Comparison of ENCODE assay signal across 9 cellular contexts in the genomic region with DNA sequence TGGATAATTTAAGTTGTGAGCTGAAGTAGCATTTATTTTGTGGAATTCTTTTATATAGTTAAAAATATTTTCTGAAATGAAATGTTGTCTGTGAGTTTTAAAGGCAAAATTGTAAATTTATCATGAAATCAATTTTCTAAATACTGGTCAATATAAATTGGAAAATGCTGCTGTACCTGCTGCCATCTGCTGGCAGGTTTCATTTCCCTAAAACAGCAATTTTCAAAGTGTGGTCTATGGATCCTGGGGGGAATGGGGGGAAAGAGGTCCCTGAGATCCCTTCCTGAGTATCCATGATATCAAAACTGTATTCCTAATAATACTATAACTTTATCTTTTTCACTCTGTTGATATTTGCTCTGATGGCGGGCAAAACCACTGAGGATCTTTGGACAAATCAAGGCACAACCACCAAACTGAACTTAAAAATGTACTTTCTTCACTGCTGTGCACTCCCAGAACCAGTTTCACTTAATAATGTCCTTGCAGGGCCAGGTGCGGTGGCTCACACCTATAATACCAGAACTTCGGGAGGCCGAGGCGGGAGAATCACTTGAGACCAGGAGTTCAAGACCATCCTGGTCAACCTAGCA. TPM values are rescaled to one million over a fixed set of nuclear protein-coding genes. Genes with fewer than 3 reads are reported as not detected.
DNase-seq lines count a peak whose midpoint lies in the region; ATAC-seq and TF ChIP-seq lines count a peak whose summit lies in the region.
"Had no signal": no experiment of that assay in that cellular context is flagged by ENCODE, and none has a peak within 500 bp of the region (broad histone marks: within the 10 kb centered on the region; RNA-seq: fewer than 3 reads in every experiment).

No MANE protein-coding gene starts in this region.

- H3K4me3 ChIP-seq in HEK293 (ENCODE audit: low read depth, low read length) (no peak overlapping the region), astrocyte of the cerebellum (ENCODE audit: low read depth, low read length) (no peak overlapping the region), lower lobe of right lung (no peak overlapping the region)

- no peak overlapping the region for H3K27ac ChIP-seq in CD4-positive, alpha-beta T cell (ENCODE audit: low read depth, low read length)
- H3K27ac ChIP-seq in HEK293 (ENCODE audit: extremely low read depth, low read depth, low read length) = no peak overlapping the region
- H3K27ac ChIP-seq in lower lobe of right lung = no peak overlapping the region

- POLR2A ChIA-PET in CD4-positive, alpha-beta T cell (lab: Charles Lee) = no interaction called here
- POLR2A ChIA-PET in HEK293 (lab: Yijun Ruan, JAX) = no interaction called here

- no peaks in the 10 kb centered on the region for H3K9me3 Mint-ChIP-seq in CD4-positive, alpha-beta T cell

- peaks cover 16% of the 10 kb centered on the region for H3K27me3 Mint-ChIP-seq in CD4-positive, alpha-beta T cell

- DNase-seq in CD4-positive, alpha-beta T cell = no peak
- DNase-seq in astrocyte of the cerebellum (ENCODE audit: low read depth) (no peak), lower lobe of right lung (no peak)
- DNase-seq in activated CD8-positive, alpha-beta memory T cell treated with anti-CD3 and anti-CD28 coated beads for 24 hours = no peak

- H3K4me3 Mint-ChIP-seq in CD4-positive, alpha-beta T cell = no peak overlapping the region

- no peaks in the 10 kb centered on the region for H3K4me1 Mint-ChIP-seq in CD4-positive, alpha-beta T cell (ENCODE audit: low read depth)

- peaks cover 4% of the 10 kb centered on the region for H3K27me3 ChIP-seq in CD4-positive, alpha-beta T cell (ENCODE audit: control insufficient read depth, insufficient read depth, low read length)
- no peaks in the 10 kb centered on the region for H3K27me3 ChIP-seq in lower lobe of right lung (ENCODE audit: low read depth)

- H3K36me3 Mint-ChIP-seq in CD4-positive, alpha-beta T cell (ENCODE audit: low read depth) = no peaks in the 10 kb centered on the region

- no peaks in the 10 kb centered on the region for H3K4me1 ChIP-seq in HEK293 (ENCODE audit: control insufficient read depth, insufficient read depth, low read length)
- no peaks in the 10 kb centered on the region for H3K4me1 ChIP-seq in lower lobe of right lung

- H3K36me3 ChIP-seq in HEK293 (ENCODE audit: control insufficient read depth in 2 of 2, insufficient read depth in 1 of 2, low read length in 2 of 2) = no peaks in the 10 kb centered on the region
- no peaks in the 10 kb centered on the region for H3K36me3 ChIP-seq in lower lobe of right lung

- TF ChIP-seq CTCF in CD4-positive, alpha-beta T cell (IDR thresholded peaks at IDR 0.05) = peak; percentile 70
- TF ChIP-seq CTCF in HEK293 (tag by site-specific recombination; IDR thresholded peaks at IDR 0.05) (0 out of 2 replicates have a peak, but pooled peaks have one; percentile 13), astrocyte of the cerebellum (IDR thresholded peaks at IDR 0.05; ENCODE audit: low read depth, low read length, missing control alignments) (peak; percentile 79), lower lobe of right lung (IDR thresholded peaks at IDR 0.05) (peak; percentile 56)

- CTCF ChIA-PET in CD4-positive, alpha-beta T cell (lab: Charles Lee) = no interaction called here
- CTCF ChIA-PET in HEK293 (lab: Yijun Ruan, JAX) = interaction anchor here (0.5 to 2.1 kb wide), 11 partner anchors 12 to 433 kb away, joined by 3 to 6 read pairs (median 3); no protein-coding TSS in a partner anchor

- no peaks in the 10 kb centered on the region for H3K9me3 ChIP-seq in CD4-positive, alpha-beta T cell (ENCODE audit: control insufficient read depth, low read length)
- H3K9me3 ChIP-seq in HEK293 (ENCODE audit: control insufficient read depth, insufficient read depth, low read depth, low read length) (no peaks in the 10 kb centered on the region), lower lobe of right lung (no peaks in the 10 kb centered on the region)

- no peak overlapping the region for H3K27ac Mint-ChIP-seq in CD4-positive, alpha-beta T cell

- no peak for ATAC-seq in CD4-positive, alpha-beta T cell (ENCODE audit: poor library complexity)
- no peak for ATAC-seq in lower lobe of right lung
- no peak for ATAC-seq in GM18868 (IDR thresholded peaks at IDR 0.05; ENCODE audit: unreplicated experiment)
- no peak for ATAC-seq in HG03095 (IDR thresholded peaks at IDR 0.05; ENCODE audit: unreplicated experiment)
- ATAC-seq in HG03097 (IDR thresholded peaks at IDR 0.05; ENCODE audit: low FRiP score, unreplicated experiment) = no peak

- in situ Hi-C loops in astrocyte of the cerebellum (cut with HindIII; ENCODE audit: low sequenced_read_pairs) = no loop called here

- intact Hi-C loops in CD4-positive, alpha-beta T cell (cut with DNase I, micrococcal nuclease) = loop anchor here (1.0 to 10.0 kb wide), 3 partner anchors 199 to 424 kb away; no protein-coding TSS in a partner anchor
- intact Hi-C loops in lower lobe of right lung (cut with DNase I) = loop anchor here (10.0 kb wide), 1 partner anchor 199 kb away; no protein-coding TSS in a partner anchor

TF ChIP-seq in HEK293, 187 proteins besides CTCF, POLR2A, EP300 and RAD21:
- no peak for TF ChIP-seq ZNF114 (tag by site-specific recombination; IDR thresholded peaks at IDR 0.05)
- no peak for TF ChIP-seq ZNF510 (tag by site-specific recombination; IDR thresholded peaks at IDR 0.05; ENCODE audit: insufficient replicate concordance)
- TF ChIP-seq ZNF654 (tag by site-specific recombination; IDR thresholded peaks at IDR 0.05; ENCODE audit: low read depth) = peak; percentile 61
- TF ChIP-seq, protein P1, sequence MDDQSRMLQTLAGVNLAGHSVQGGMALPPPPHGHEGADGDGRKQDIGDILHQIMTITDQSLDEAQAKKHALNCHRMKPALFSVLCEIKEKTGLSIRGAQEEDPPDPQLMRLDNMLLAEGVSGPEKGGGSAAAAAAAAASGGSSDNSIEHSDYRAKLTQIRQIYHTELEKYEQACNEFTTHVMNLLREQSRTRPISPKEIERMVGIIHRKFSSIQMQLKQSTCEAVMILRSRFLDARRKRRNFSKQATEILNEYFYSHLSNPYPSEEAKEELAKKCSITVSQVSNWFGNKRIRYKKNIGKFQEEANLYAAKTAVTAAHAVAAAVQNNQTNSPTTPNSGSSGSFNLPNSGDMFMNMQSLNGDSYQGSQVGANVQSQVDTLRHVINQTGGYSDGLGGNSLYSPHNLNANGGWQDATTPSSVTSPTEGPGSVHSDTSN (CRISPR knock-in tag; IDR thresholded peaks at IDR 0.05) = no peak
- no peak for TF ChIP-seq ZNF624 (tag by site-specific recombination; IDR thresholded peaks at IDR 0.05)
- no peak for TF ChIP-seq ZNF529 (tag by site-specific recombination; IDR thresholded peaks at IDR 0.05; ENCODE audit: insufficient replicate concordance)

RNA-seq across cellular contexts. Expression of a gene that starts 17.2 kb away (rescaled TPM):
- 10 to 100 TPM; 76.2 to 80.1 TPM for total RNA-seq in CD4-positive, alpha-beta T cell
- 0.92 TPM for total RNA-seq in lower lobe of right lung
- total RNA-seq: LHCN-M2 had no signal

Comparison
In these comparisons a context has a peak if more than half of its experiments do, and no peak if none do; other contexts are left out.
1. CTCF ChIP-seq: peak in every context shown above with its lines; median percentile 79 in astrocyte of the cerebellum; 70 in CD4-positive, alpha-beta T cell; 56 in lower lobe of right lung; 13 in HEK293.
2. RNA of a gene that starts 17.2 kb away (total RNA-seq): 76.2 to 80.1 TPM in CD4-positive, alpha-beta T cell; 0.92 TPM in lower lobe of right lung (single experiment); every median in the first group is over 10 times any median in the second.